In genomic region chr19:273393-273792, GRCh38 we compare ENCODE assay signal across 25 cellular contexts.
"Had no signal": no experiment of that assay in that cellular context is flagged by ENCODE, and none has a peak within 500 bp of the region (broad histone marks: within the 10 kb centered on the region; RNA-seq: fewer than 3 reads in every experiment).

No MANE protein-coding gene starts in this region.

- H3K27ac Mint-ChIP-seq: naive thymus-derived CD4-positive, alpha-beta T cell; natural killer cell; nephron; neural progenitor cell; stimulated activated effector memory CD8-positive, alpha-beta T cell treated with anti-CD3 and anti-CD28 coated beads, Interleukin-12 subunit alpha, Interleukin-12 subunit beta, amount 100 ng/mL, for 72 hours; stimulated activated naive CD8-positive, alpha-beta T cell treated with anti-CD3 and anti-CD28 coated beads, Interleukin-15, amount 100 ng/mL, for 72 hours had no signal

- ATAC-seq: naive thymus-derived CD4-positive, alpha-beta T cell; natural killer cell; pancreas; right cardiac atrium; right lobe of liver; stimulated activated effector memory CD8-positive, alpha-beta T cell treated with anti-CD3 and anti-CD28 coated beads, Interleukin-12 subunit alpha, Interleukin-12 subunit beta, amount 100 ng/mL, for 72 hours; stimulated activated naive CD8-positive, alpha-beta T cell treated with anti-CD3 and anti-CD28 coated beads, Interleukin-15, amount 100 ng/mL, for 72 hours; stimulated activated naive CD8-positive, alpha-beta T cell treated with anti-CD3 and anti-CD28 coated beads, Interleukin-15, Interleukin-2, amounts not matched to agents 100 U/mL and 50 U/mL, for 24 hours; upper lobe of right lung had no signal

- H3K9me3 Mint-ChIP-seq: natural killer cell; nephron; neural progenitor cell; stimulated activated effector memory CD8-positive, alpha-beta T cell treated with anti-CD3 and anti-CD28 coated beads, Interleukin-12 subunit alpha, Interleukin-12 subunit beta, amount 100 ng/mL, for 72 hours; stimulated activated naive CD8-positive, alpha-beta T cell treated with anti-CD3 and anti-CD28 coated beads, Interleukin-15, amount 100 ng/mL, for 72 hours had no signal

- H3K36me3 Mint-ChIP-seq: natural killer cell; neural progenitor cell; stimulated activated effector memory CD8-positive, alpha-beta T cell treated with anti-CD3 and anti-CD28 coated beads, Interleukin-12 subunit alpha, Interleukin-12 subunit beta, amount 100 ng/mL, for 72 hours had no signal

- DNase-seq: naive thymus-derived CD4-positive, alpha-beta T cell; natural killer cell; occipital lobe; pancreas; retina; right cardiac atrium; right lobe of liver; sigmoid colon; small intestine; stimulated activated CD4-positive, alpha-beta T cell treated with anti-CD3 and anti-CD28 coated beads, Interleukin-15, amount 100 ng/mL, for 24 hours; stimulated activated CD4-positive, alpha-beta T cell treated with anti-CD3 and anti-CD28 coated beads, Interleukin-2, amount 100 ng/mL, for 24 hours; stimulated activated CD4-positive, alpha-beta T cell treated with anti-CD3 and anti-CD28 coated beads, Interleukin-2, amount 100 ng/mL, for 48 hours; stimulated activated CD4-positive, alpha-beta T cell treated with anti-CD3 and anti-CD28 coated beads, Interleukin-4, amount 100 ng/mL, for 24 hours; stimulated activated naive CD4-positive, alpha-beta T cell; stimulated activated naive CD8-positive, alpha-beta T cell treated with anti-CD3 and anti-CD28 coated beads, Interleukin-15, Interleukin-2, amounts not matched to agents 100 U/mL and 50 U/mL, for 24 hours; substantia nigra; testis; tibial artery; transverse colon; upper lobe of right lung; uterus had no signal

- H3K4me3 Mint-ChIP-seq: naive thymus-derived CD4-positive, alpha-beta T cell; natural killer cell; nephron; neural progenitor cell; stimulated activated effector memory CD8-positive, alpha-beta T cell treated with anti-CD3 and anti-CD28 coated beads, Interleukin-12 subunit alpha, Interleukin-12 subunit beta, amount 100 ng/mL, for 72 hours; stimulated activated naive CD8-positive, alpha-beta T cell treated with anti-CD3 and anti-CD28 coated beads, Interleukin-15, amount 100 ng/mL, for 72 hours had no signal

- H3K4me1 Mint-ChIP-seq: naive thymus-derived CD4-positive, alpha-beta T cell; natural killer cell; nephron; stimulated activated effector memory CD8-positive, alpha-beta T cell treated with anti-CD3 and anti-CD28 coated beads, Interleukin-12 subunit alpha, Interleukin-12 subunit beta, amount 100 ng/mL, for 72 hours; stimulated activated naive CD8-positive, alpha-beta T cell treated with anti-CD3 and anti-CD28 coated beads, Interleukin-15, amount 100 ng/mL, for 72 hours had no signal
